ENCODE assay signal across 8 cellular contexts in the genomic region with DNA sequence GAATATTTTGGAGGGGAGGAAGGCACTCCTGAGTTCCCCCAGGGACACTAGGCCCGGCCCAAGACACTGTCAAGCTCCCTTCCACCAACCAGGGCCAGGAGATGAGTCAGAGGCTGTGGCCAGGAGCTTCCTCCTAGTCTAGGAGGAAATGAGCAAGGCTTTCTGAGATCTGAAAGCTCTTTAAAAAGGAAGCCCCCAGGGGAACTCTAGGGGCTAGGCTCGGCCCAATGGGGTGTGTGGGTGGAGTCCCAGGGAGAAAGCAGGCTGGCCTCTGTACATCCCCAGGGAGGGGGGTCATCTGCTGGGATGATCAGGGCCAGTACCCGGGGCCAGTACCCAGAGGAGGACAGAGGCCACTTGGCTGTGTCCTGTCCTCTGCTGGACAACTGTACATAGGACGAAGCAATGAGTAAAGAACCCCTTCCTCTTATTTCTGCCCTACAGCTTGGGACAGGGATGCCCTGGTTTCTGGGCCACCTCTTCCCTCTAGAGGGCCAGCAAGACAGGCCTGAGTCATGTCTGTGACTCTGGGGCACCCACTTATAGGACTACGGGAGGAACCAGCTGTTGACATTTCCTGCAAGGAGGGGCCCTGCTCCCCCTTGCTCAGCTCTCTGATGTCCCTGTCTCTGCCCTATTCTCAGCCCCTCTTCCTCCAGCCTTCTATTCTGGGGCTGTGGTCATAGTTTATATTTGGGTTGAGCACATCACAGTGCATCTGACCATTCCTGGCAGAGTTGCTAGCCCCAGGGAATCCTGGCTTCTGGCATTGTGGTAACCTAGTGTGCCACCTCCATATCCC. TPM values are rescaled to one million over a fixed set of nuclear protein-coding genes. Genes with fewer than 3 reads are reported as not detected.
DNase-seq lines count a peak whose midpoint lies in the region; ATAC-seq and TF ChIP-seq lines count a peak whose summit lies in the region.

No MANE protein-coding gene starts in this region.

- H3K36me3 ChIP-seq in CD4-positive, CD25-positive, alpha-beta regulatory T cell (ENCODE audit: control insufficient read depth, insufficient read depth, low read length) = peaks cover under 1% of the 10 kb centered on the region
- H3K36me3 ChIP-seq in WERI-Rb-1 = no peaks in the 10 kb centered on the region
- no peaks in the 10 kb centered on the region for H3K36me3 ChIP-seq in lung (ENCODE audit: control insufficient read depth in 2 of 2, insufficient read depth in 2 of 2, low read length in 2 of 2)

- H3K4me1 Mint-ChIP-seq in CD4-positive, CD25-positive, alpha-beta regulatory T cell = peaks cover 9 to 51% (median 30%) of the 10 kb centered on the region in 4 donors

- DNase-seq in CD4-positive, CD25-positive, alpha-beta regulatory T cell = peak; percentile 36 to 86 (median 52)
- DNase-seq in GM20000 (ENCODE audit: low spot score) = peak; percentile 90
- DNase-seq in HPDE6-E6E7 (ENCODE audit: extremely low spot score) = peak; percentile 90
- DNase-seq in WERI-Rb-1 = no peak
- peak; percentile 87 to 98 for DNase-seq in cardiac fibroblast (ENCODE audit: low read depth in 2 of 2)
- peak; percentile 82 for DNase-seq in lung (ENCODE audit: low spot score)
- DNase-seq in stimulated activated CD8-positive, alpha-beta memory T cell treated with anti-CD3 and anti-CD28 coated beads, Interleukin-15, amount 100 ng/mL, for 48 hours (ENCODE audit: low read depth in 2 of 2) = peak; percentile 79
- DNase-seq in cortex of kidney (lab: John Stamatoyannopoulos, UW) = no peak

- TF ChIP-seq CTCF in GM20000 (IDR thresholded peaks at IDR 0.05; ENCODE audit: extremely low read depth, missing control alignments) = no peak
- no peak for TF ChIP-seq CTCF in WERI-Rb-1 (IDR thresholded peaks at IDR 0.05; ENCODE audit: low read depth, low read length)
- peak; percentile 3 for TF ChIP-seq CTCF in cardiac fibroblast (IDR thresholded peaks at IDR 0.05; ENCODE audit: low read depth, low read length)
- no peak for TF ChIP-seq CTCF in lung (IDR thresholded peaks at IDR 0.05; ENCODE audit: control extremely low read depth, extremely low read depth)

- H3K4me3 ChIP-seq in CD4-positive, CD25-positive, alpha-beta regulatory T cell (ENCODE audit: low read depth, low read length) = no peak overlapping the region
- peak overlapping the region; percentile 77 for H3K4me3 ChIP-seq in WERI-Rb-1 (ENCODE audit: low read depth, low read length)
- H3K4me3 ChIP-seq in cardiac fibroblast (replicated peaks in 1 of 2; ENCODE audit: low read depth in 2 of 2, low read length in 2 of 2) = peak overlapping the region in 1 of 2 donors; percentile 85
- H3K4me3 ChIP-seq in lung = no peak overlapping the region

- H3K9me3 ChIP-seq in CD4-positive, CD25-positive, alpha-beta regulatory T cell (ENCODE audit: control insufficient read depth in 2 of 2, low read length in 2 of 2) = no peaks in the 10 kb centered on the region
- no peaks in the 10 kb centered on the region for H3K9me3 ChIP-seq in WERI-Rb-1 (ENCODE audit: severe bottlenecking)
- no peaks in the 10 kb centered on the region for H3K9me3 ChIP-seq in lung (ENCODE audit: control insufficient read depth in 2 of 2, insufficient read depth in 1 of 2, low read length in 1 of 2)

- peaks cover 56% of the 10 kb centered on the region for H3K4me1 ChIP-seq in CD4-positive, CD25-positive, alpha-beta regulatory T cell (ENCODE audit: control insufficient read depth, insufficient read depth, low read length, poor library complexity, severe bottlenecking)
- peaks cover 15 to 51% of the 10 kb centered on the region in 2 donors for H3K4me1 ChIP-seq in lung (ENCODE audit: control insufficient read depth in 2 of 2, insufficient read depth in 2 of 2, low read length in 2 of 2)

- H3K27me3 ChIP-seq in CD4-positive, CD25-positive, alpha-beta regulatory T cell (ENCODE audit: control insufficient read depth, insufficient read depth, low read length) = peaks cover 4% of the 10 kb centered on the region
- peaks cover 3% of the 10 kb centered on the region for H3K27me3 ChIP-seq in WERI-Rb-1 (ENCODE audit: insufficient read depth, low read depth, severe bottlenecking)
- no peaks in the 10 kb centered on the region for H3K27me3 ChIP-seq in lung (ENCODE audit: control insufficient read depth, insufficient read depth)

- peak overlapping the region; percentile 76 to 92 (median 86) for H3K4me3 Mint-ChIP-seq in CD4-positive, CD25-positive, alpha-beta regulatory T cell

- H3K36me3 Mint-ChIP-seq in CD4-positive, CD25-positive, alpha-beta regulatory T cell = peaks cover 3% of the 10 kb centered on the region

- peaks cover 14% of the 10 kb centered on the region for H3K27me3 Mint-ChIP-seq in CD4-positive, CD25-positive, alpha-beta regulatory T cell

- H3K9me3 Mint-ChIP-seq in CD4-positive, CD25-positive, alpha-beta regulatory T cell = no peaks in the 10 kb centered on the region

- peak; percentile 67 to 68 for ATAC-seq in CD4-positive, CD25-positive, alpha-beta regulatory T cell (ENCODE audit: low read depth in 2 of 2)
- ATAC-seq in lung (ENCODE audit: insufficient read depth, low FRiP score) = peak; percentile 8

- 6 to 16% methylated on average over 5 of the region's 5 CpGs for WGBS in lung, 2 donors

- peak overlapping the region; percentile 87 to 89 (median 88) for H3K27ac Mint-ChIP-seq in CD4-positive, CD25-positive, alpha-beta regulatory T cell

- peak overlapping the region; percentile 73 for H3K27ac ChIP-seq in CD4-positive, CD25-positive, alpha-beta regulatory T cell (ENCODE audit: insufficient read depth, low read length, poor library complexity, severe bottlenecking)
- H3K27ac ChIP-seq in WERI-Rb-1 = peak overlapping the region; percentile 62
- H3K27ac ChIP-seq in lung (ENCODE audit: low read depth in 1 of 2, low read length in 1 of 2) = peak overlapping the region; percentile 96 to 98

RNA-seq across cellular contexts. Expression of a gene that starts 2.7 kb away (rescaled TPM):
- total RNA-seq in CD4-positive, CD25-positive, alpha-beta regulatory T cell = 34.5 TPM
- polyA plus RNA-seq in CD4-positive, CD25-positive, alpha-beta regulatory T cell = 1 to 10 TPM; 1.9 to 4.5 (median 3.4) TPM
- total RNA-seq in lung = 100 to 1,000 TPM in 1 of 2 donors, 10 to 100 TPM in 1; 51.3 to 129 TPM
- 10 to 100 TPM; 64.1 to 67.0 TPM for polyA plus RNA-seq in lung

RNA-seq across cellular contexts. Expression of a gene that starts 4.2 kb away (rescaled TPM):
- total RNA-seq in CD4-positive, CD25-positive, alpha-beta regulatory T cell = 1.3 TPM
- not detected for polyA plus RNA-seq in CD4-positive, CD25-positive, alpha-beta regulatory T cell
- total RNA-seq in lung = 1 to 10 TPM; 4.2 to 5.9 TPM
- polyA plus RNA-seq in lung = 1 to 10 TPM; 1.2 to 2.4 TPM

RNA-seq across cellular contexts. Expression of a gene that starts 17.7 kb away (rescaled TPM):
- 31.0 TPM for total RNA-seq in CD4-positive, CD25-positive, alpha-beta regulatory T cell
- polyA plus RNA-seq in CD4-positive, CD25-positive, alpha-beta regulatory T cell = 100 to 1,000 TPM in 2 of 4 donors, 10 to 100 TPM in 2; 91.8 to 141 (median 98.7) TPM
- 10 to 100 TPM; 22.1 to 59.0 TPM for total RNA-seq in lung
- 100 to 1,000 TPM; 128 to 196 TPM for polyA plus RNA-seq in lung

RNA-seq across cellular contexts. Expression of a gene that starts 34.7 kb away (rescaled TPM):
- 10.0 TPM for total RNA-seq in CD4-positive, CD25-positive, alpha-beta regulatory T cell
- polyA plus RNA-seq in CD4-positive, CD25-positive, alpha-beta regulatory T cell = 1 to 10 TPM; 1.4 to 5.3 (median 2.8) TPM
- 10 to 100 TPM; 14.6 to 26.9 TPM for total RNA-seq in lung
- 10 to 100 TPM in 1 of 2 donors, 1 to 10 TPM in 1; 9.0 to 19.5 TPM for polyA plus RNA-seq in lung

RNA-seq across cellular contexts. Expression of a gene that starts 45.7 kb away (rescaled TPM):
- 2.2 TPM for total RNA-seq in CD4-positive, CD25-positive, alpha-beta regulatory T cell
- under 1 TPM in 1 of 4 donors, not detected in 3; 0.09 TPM for polyA plus RNA-seq in CD4-positive, CD25-positive, alpha-beta regulatory T cell
- 10 to 100 TPM in 1 of 2 donors, 1 to 10 TPM in 1; 6.5 to 22.5 TPM for total RNA-seq in lung
- 10 to 100 TPM; 13.3 to 17.7 TPM for polyA plus RNA-seq in lung

Comparison
In these comparisons a context has a peak if more than half of its experiments do, and no peak if none do; other contexts are left out.
1. DNase-seq: peak in CD4-positive, CD25-positive, alpha-beta regulatory T cell (3 of 3), GM20000 (single experiment), HPDE6-E6E7 (single experiment), cardiac fibroblast (2 of 2), lung (single experiment) and stimulated activated CD8-positive, alpha-beta memory T cell treated with anti-CD3 and anti-CD28 coated beads, Interleukin-15, amount 100 ng/mL, for 48 hours (2 of 2); none in WERI-Rb-1 (single experiment) and cortex of kidney (single experiment).
2. Peak in every context shown above with its lines, with median percentiles within 50 percentile points of each other: H3K27ac ChIP-seq.